1 cellular context compared by ENCODE assay signal in genomic region chr4:74418063-74418670, GRCh38.
TF ChIP-seq lines count a peak whose summit lies in the region.

No MANE protein-coding gene starts in this region.

TF ChIP-seq in K562, 482 proteins besides CTCF, POLR2A, EP300 and RAD21:
- no peak for TF ChIP-seq CREB1 (IDR thresholded peaks at IDR 0.05)
- no peak for TF ChIP-seq CREB1 (CRISPR knock-in tag; IDR thresholded peaks at IDR 0.05)
- peak; percentile 77 for TF ChIP-seq FOSL1 (tag; conservative IDR thresholded peaks at IDR 0.05)
- TF ChIP-seq NFIC (IDR thresholded peaks at IDR 0.05), result peak; percentile 47
- no peak for TF ChIP-seq JUND (IDR thresholded peaks at IDR 0.05; ENCODE audit: borderline replicate concordance, low read depth, low read length)
- TF ChIP-seq JUND (tag; IDR thresholded peaks at IDR 0.05; ENCODE audit: borderline replicate concordance, low read depth, low read length), result 0 out of 3 replicates have a peak, but pooled peaks have one; percentile 13
- peak; percentile 45; the same call in 1 of the 2 replicates for TF ChIP-seq ATF3 (IDR thresholded peaks at IDR 0.05)
- no peak for TF ChIP-seq ATF3 (CRISPR knock-in tag; conservative IDR thresholded peaks at IDR 0.05)
- TF ChIP-seq SMARCA4 (IDR thresholded peaks at IDR 0.05), result 0 out of 2 replicates have a peak, but pooled peaks have one; percentile 14
- 0 out of 2 replicates have a peak, but pooled peaks have one; percentile 14 for TF ChIP-seq DPF2 (IDR thresholded peaks at IDR 0.05)
- no peak for TF ChIP-seq KDM5B (IDR thresholded peaks at IDR 0.05; ENCODE audit: insufficient replicate concordance, low read depth, low read length)
